ENCODE assay signal across 8 cellular contexts in genomic region chr12:53743277-53744129, GRCh38.
DNase-seq lines count a peak whose midpoint lies in the region; ATAC-seq and TF ChIP-seq lines count a peak whose summit lies in the region.

No MANE protein-coding gene starts in this region.

- H3K36me3 ChIP-seq in WERI-Rb-1: no peaks in the 10 kb centered on the region

- no peaks in the 10 kb centered on the region for H3K9me3 ChIP-seq in WERI-Rb-1 (ENCODE audit: severe bottlenecking)

- H3K27ac ChIP-seq in WERI-Rb-1 (no peak overlapping the region), caudate nucleus (ENCODE audit: low read depth, low read length) (no peak overlapping the region)

- H3K4me3 ChIP-seq in WERI-Rb-1 (ENCODE audit: low read depth, low read length): no peak overlapping the region

- TF ChIP-seq CTCF in WERI-Rb-1 (IDR thresholded peaks at IDR 0.05; ENCODE audit: low read depth, low read length): peak; percentile 86

- H3K27me3 ChIP-seq in WERI-Rb-1 (ENCODE audit: insufficient read depth, low read depth, severe bottlenecking): no peaks in the 10 kb centered on the region

- peak; percentile 50 for ATAC-seq in GM21529 (IDR thresholded peaks at IDR 0.05; ENCODE audit: unreplicated experiment)
- ATAC-seq in HG03342 (IDR thresholded peaks at IDR 0.05; ENCODE audit: unreplicated experiment): no peak

- DNase-seq in AG20443 (ENCODE audit: low spot score) (peak; percentile 83), NCI-H2029 (lab: John Stamatoyannopoulos, UW) (peak; percentile 53), WERI-Rb-1 (peak; percentile 67), caudate nucleus (lab: John Stamatoyannopoulos, UW) (peak in 42 of 61 donors; percentile 15 to 78 (median 50)), kidney glomerular epithelial cell (lab: John Stamatoyannopoulos, UW) (peak; percentile 42)
- peak; percentile 39 to 58 for DNase-seq in stimulated activated CD4-positive, alpha-beta T cell treated with anti-CD3 and anti-CD28 coated beads, Interleukin-4, amount 100 ng/mL, for 4 hours
